10 cellular contexts compared by ENCODE assay signal in the genomic region with DNA sequence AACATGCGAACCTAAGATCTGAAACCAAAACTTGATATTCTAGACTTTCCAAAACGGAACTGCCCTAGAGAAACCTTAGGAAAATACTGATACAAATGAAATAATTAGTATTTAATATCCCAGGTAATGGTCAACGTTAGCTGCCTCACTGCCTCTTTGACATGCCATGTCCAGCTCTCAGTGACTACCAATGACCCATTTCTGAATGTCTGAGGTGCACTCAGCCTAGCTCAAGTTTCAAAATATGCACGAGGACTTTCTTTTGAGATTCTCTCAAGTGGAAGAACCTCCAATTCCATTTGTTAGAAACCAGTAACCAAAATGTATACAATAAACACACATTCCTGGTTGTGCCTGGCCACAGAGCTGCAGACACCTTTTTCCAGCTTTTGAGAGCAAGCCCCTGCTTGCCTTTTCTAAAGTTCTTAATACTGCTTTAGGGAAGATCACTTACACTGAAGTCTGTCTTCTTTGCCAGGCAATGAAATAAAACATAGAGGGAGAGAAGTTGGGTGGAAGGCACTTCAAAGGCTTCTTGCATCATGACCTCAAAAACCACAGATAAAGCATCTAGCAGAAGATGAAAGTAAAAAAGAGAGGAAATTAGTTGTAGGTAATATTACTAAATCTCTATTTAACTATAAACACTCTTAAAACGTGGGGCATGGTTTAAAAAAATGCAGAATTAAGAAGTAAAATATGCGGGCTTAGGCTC.
A peak's percentile ranks its signal among the peaks of the same experiment; 100 is the strongest.
DNase-seq lines count a peak whose midpoint lies in the region; ATAC-seq, FAIRE-seq and TF ChIP-seq lines count a peak whose summit lies in the region.
"Had no signal": no experiment of that assay in that cellular context is flagged by ENCODE, and none has a peak within 500 bp of the region (broad histone marks: within the 10 kb centered on the region; RNA-seq: fewer than 3 reads in every experiment).

No MANE protein-coding gene starts in this region.

- no peak overlapping the region for H3K27ac Mint-ChIP-seq in T-cell

- H3K4me3 Mint-ChIP-seq in T-cell: peak overlapping the region; percentile 14 to 48 (median 47)

- POLR2A ChIA-PET in T-cell (lab: Charles Lee): interaction anchor here in 1 of 2 donors (0.5 kb wide), 1 partner anchor 941 kb away, joined by 3 read pairs; no protein-coding TSS in a partner anchor

- peaks cover 61% of the 10 kb centered on the region for H3K36me3 ChIP-seq in DND-41 (ENCODE audit: insufficient read depth, low read length)
- H3K36me3 ChIP-seq in right atrium auricular region: no peaks in the 10 kb centered on the region

- H3K27me3 ChIP-seq in DND-41 (ENCODE audit: insufficient read depth, low read length, poor library complexity) (no peaks in the 10 kb centered on the region), right atrium auricular region (no peaks in the 10 kb centered on the region)
- H3K27me3 ChIP-seq: MG63, SJCRH30 had no signal

- no peak overlapping the region for H2AFZ ChIP-seq in DND-41 (ENCODE audit: low read depth, low read length)

- no peak for FAIRE-seq in GM12891 (lab: Jason Lieb, UNC)

- no peaks in the 10 kb centered on the region for H3K79me2 ChIP-seq in DND-41 (ENCODE audit: insufficient read depth, low read length)

- CTCF ChIA-PET in T-cell (lab: Charles Lee): interaction anchor here in 1 of 2 donors (0.6 kb wide), 1 partner anchor 36 kb away, joined by 3 read pairs; no protein-coding TSS in a partner anchor

- peak; percentile 85 for ATAC-seq in DND-41 (ENCODE audit: insufficient read depth, low read depth)
- peak; percentile 38 for ATAC-seq in HG02981 (IDR thresholded peaks at IDR 0.05; ENCODE audit: unreplicated experiment)
- ATAC-seq in T-cell (replicated peaks in 1 of 4): peak in 3 of 4 experiments; percentile 38 to 70 (median 42)

- no peak overlapping the region for H3K27ac ChIP-seq in DND-41 (ENCODE audit: low read length)
- peak overlapping the region in 1 of 2 donors; percentile 2 for H3K27ac ChIP-seq in right atrium auricular region
- H3K27ac ChIP-seq: SJCRH30 had no signal

- H3K4me3 ChIP-seq in DND-41 (ENCODE audit: low read depth in 1 of 2, low read length in 2 of 2): no peak overlapping the region
- H3K4me3 ChIP-seq in right atrium auricular region: no peak overlapping the region
- H3K4me3 ChIP-seq: MG63, SJCRH30 had no signal

- peaks cover 46 to 53% (median 53%) of the 10 kb centered on the region in 3 donors for H3K4me1 Mint-ChIP-seq in T-cell

- H3K27me3 Mint-ChIP-seq in T-cell: no peaks in the 10 kb centered on the region

- peaks cover 62% of the 10 kb centered on the region for H4K20me1 ChIP-seq in DND-41 (ENCODE audit: insufficient read depth, low read length)

- TF ChIP-seq CTCF in DND-41 (IDR thresholded peaks at IDR 0.05; ENCODE audit: borderline replicate concordance, extremely low read depth, low read length, poor library complexity, severe bottlenecking) (no peak), right atrium auricular region (IDR thresholded peaks at IDR 0.05) (no peak)

- no peaks in the 10 kb centered on the region for H3K9me3 Mint-ChIP-seq in T-cell

- H3K9ac ChIP-seq in DND-41 (ENCODE audit: low read depth, low read length): no peak overlapping the region

- no peaks in the 10 kb centered on the region for H3K9me3 ChIP-seq in DND-41 (ENCODE audit: insufficient read depth, low read length, severe bottlenecking)
- H3K9me3 ChIP-seq in right atrium auricular region: no peaks in the 10 kb centered on the region
- H3K9me3 ChIP-seq: MG63, SJCRH30 had no signal

- DNase-seq in DND-41 (peak; percentile 46), T-cell (peak in 7 of 34 experiments; percentile 1 to 9 (median 5)), iris pigment epithelial cell (ENCODE audit: low read depth) (peak; percentile 77), GM03348 (ENCODE audit: low spot score) (no peak), right atrium auricular region (ENCODE audit: low spot score) (no peak), NCI-H187 (lab: John Stamatoyannopoulos, UW) (no peak), GM12891 (ENCODE audit: insufficient read length, low spot score) (no peak)
- DNase-seq: MG63, SJCRH30 had no signal

- no peak for TF ChIP-seq POLR2A in GM12891 (IDR thresholded peaks at IDR 0.05; ENCODE audit: low read depth, low read length)

- H3K4me1 ChIP-seq in DND-41 (ENCODE audit: insufficient read depth, low read length): peaks cover 36% of the 10 kb centered on the region
- peaks cover 0 to 39% of the 10 kb centered on the region in 2 donors for H3K4me1 ChIP-seq in right atrium auricular region

- H3K36me3 Mint-ChIP-seq in T-cell: peaks cover 45% of the 10 kb centered on the region

- H3K4me2 ChIP-seq in DND-41 (ENCODE audit: insufficient read depth, low read length): no peak overlapping the region

TF ChIP-seq in GM12891, 5 proteins besides CTCF, POLR2A, EP300 and RAD21:
- TF ChIP-seq POU2F2 (IDR thresholded peaks at IDR 0.05; ENCODE audit: low read depth, low read length): no peak
- no peak for TF ChIP-seq POLR2AphosphoS5 (IDR thresholded peaks at IDR 0.05; ENCODE audit: low read depth, low read length)
- no peak for TF ChIP-seq SPI1 (IDR thresholded peaks at IDR 0.05; ENCODE audit: low read depth, low read length)
- no peak for TF ChIP-seq PAX5 (IDR thresholded peaks at IDR 0.05; ENCODE audit: insufficient read depth, low read length, severe bottlenecking)
- no peak for TF ChIP-seq TAF1 (IDR thresholded peaks at IDR 0.05; ENCODE audit: low read depth, low read length)

Comparison
In these comparisons a context has a peak if more than half of its experiments do, and no peak if none do; other contexts are left out.
1. DNase-seq: peak in DND-41 (single experiment) and iris pigment epithelial cell (single experiment); none in GM03348 (single experiment), right atrium auricular region (single experiment), NCI-H187 (0 of 2) and GM12891 (single experiment).
2. Peak in every context shown above with its lines, with median percentiles within 50 percentile points of each other: ATAC-seq.